9 cellular contexts compared by ENCODE assay signal in genomic region chr2:111162718-111163331, GRCh38. TPM values are rescaled to one million over a fixed set of nuclear protein-coding genes. Genes with fewer than 3 reads are reported as not detected.
DNase-seq lines count a peak whose midpoint lies in the region; ATAC-seq and TF ChIP-seq lines count a peak whose summit lies in the region.
"Had no signal": no experiment of that assay in that cellular context is flagged by ENCODE, and none has a peak within 500 bp of the region (broad histone marks: within the 10 kb centered on the region; RNA-seq: fewer than 3 reads in every experiment).

No MANE protein-coding gene starts in this region.

- H3K4me1 Mint-ChIP-seq in effector memory CD8-positive, alpha-beta T cell (ENCODE audit: low read depth in 2 of 2), result peaks cover 6 to 17% of the 10 kb centered on the region in 2 donors

- H3K4me3 ChIP-seq in NB4 (ENCODE audit: low read depth, low read length) (no peak overlapping the region), neuronal stem cell (ENCODE audit: low read length in 2 of 2) (no peak overlapping the region)
- H3K4me3 ChIP-seq: ovary had no signal

- no peak overlapping the region for H2BK15ac ChIP-seq in neuronal stem cell (ENCODE audit: low read length)

- no peak overlapping the region for H3K9ac ChIP-seq in neuronal stem cell (ENCODE audit: low read depth, low read length, poor library complexity)

- peaks cover 48 to 100% of the 10 kb centered on the region in 2 donors for H3K36me3 ChIP-seq in neuronal stem cell (replicated peaks in 1 of 2; ENCODE audit: control insufficient read depth in 2 of 2, insufficient read depth in 2 of 2, low read length in 2 of 2)
- H3K36me3 ChIP-seq: ovary had no signal

- TF ChIP-seq POLR2A in NB4 (IDR thresholded peaks at IDR 0.05; ENCODE audit: extremely low read depth, insufficient read length), result no peak

- H3K27ac Mint-ChIP-seq in effector memory CD8-positive, alpha-beta T cell, result peak overlapping the region; percentile 16 to 59

- no peaks in the 10 kb centered on the region for H3K9me3 Mint-ChIP-seq in effector memory CD8-positive, alpha-beta T cell
- H3K9me3 Mint-ChIP-seq: T-cell had no signal

- H3K79me1 ChIP-seq in neuronal stem cell (ENCODE audit: low read depth, low read length), result peaks cover 11% of the 10 kb centered on the region

- H3K23ac ChIP-seq in neuronal stem cell (ENCODE audit: low read depth, low read length, poor library complexity), result peak overlapping the region; percentile 81

- H3K27me3 ChIP-seq in neuronal stem cell (ENCODE audit: control insufficient read depth in 3 of 3, insufficient read depth in 3 of 3, low read depth in 1 of 3, low read length in 3 of 3), result no peaks in the 10 kb centered on the region
- H3K27me3 ChIP-seq: ovary had no signal

- no peak overlapping the region for H3K14ac ChIP-seq in neuronal stem cell (ENCODE audit: low read length)

- no peak overlapping the region for H2AK5ac ChIP-seq in neuronal stem cell (ENCODE audit: low read depth, low read length)

- no peaks in the 10 kb centered on the region for H3K27me3 Mint-ChIP-seq in effector memory CD8-positive, alpha-beta T cell
- H3K27me3 Mint-ChIP-seq: T-cell had no signal

- no peak overlapping the region for H2AFZ ChIP-seq in neuronal stem cell (ENCODE audit: low read length)

- H4K91ac ChIP-seq in neuronal stem cell (ENCODE audit: low read depth, low read length, poor library complexity), result no peak overlapping the region

- no peak overlapping the region for H2BK120ac ChIP-seq in neuronal stem cell (ENCODE audit: low read depth, low read length)

- no CpG with 5 or more reads among the region's 12 CpGs for WGBS in neuronal stem cell (ENCODE audit: extremely low coverage in 2 of 2, insufficient read length in 2 of 2, insufficient replicate concordance in 1 of 2), 2 donors

- H3K18ac ChIP-seq in neuronal stem cell (ENCODE audit: low read length), result no peak overlapping the region

- H3K4ac ChIP-seq in neuronal stem cell (ENCODE audit: low read length), result no peak overlapping the region

- TF ChIP-seq CTCF in NB4 (IDR thresholded peaks at IDR 0.05; ENCODE audit: low read depth, low read length), result no peak

- peak; percentile 29 for DNase-seq in NB4 (ENCODE audit: low read depth)
- DNase-seq in effector memory CD8-positive, alpha-beta T cell, result no peak
- no peak for DNase-seq in neuronal stem cell (ENCODE audit: low spot score)
- DNase-seq in SIG-M5 (lab: John Stamatoyannopoulos, UW), result no peak
- no peak for DNase-seq in NCI-H526 treated with DMSO at 0.1 percent for 48 hours (lab: John Stamatoyannopoulos, UW)
- DNase-seq in pons (ENCODE audit: low spot score), result no peak
- DNase-seq: ovary had no signal

- H3K36me3 Mint-ChIP-seq in effector memory CD8-positive, alpha-beta T cell (ENCODE audit: insufficient read depth), result peaks cover 20% of the 10 kb centered on the region

- H3K4me3 Mint-ChIP-seq in effector memory CD8-positive, alpha-beta T cell, result no peak overlapping the region

- H3K4me1 ChIP-seq in neuronal stem cell (ENCODE audit: control insufficient read depth in 2 of 2, insufficient read depth in 1 of 2, low read depth in 1 of 2, low read length in 2 of 2), result peaks cover 4 to 7% of the 10 kb centered on the region in 2 donors

- no peak overlapping the region for H3K27ac ChIP-seq in neuronal stem cell (replicated peaks; ENCODE audit: low read length)
- H3K27ac ChIP-seq: ovary had no signal

- H4K8ac ChIP-seq in neuronal stem cell (ENCODE audit: low read depth, low read length), result no peak overlapping the region

- no peak overlapping the region for H3K4me2 ChIP-seq in neuronal stem cell (ENCODE audit: insufficient read depth, low read length, poor library complexity, severe bottlenecking)

- ATAC-seq in GM18868 (IDR thresholded peaks at IDR 0.05; ENCODE audit: unreplicated experiment), result peak; percentile 37
- ATAC-seq in effector memory CD8-positive, alpha-beta T cell (replicated peaks), result no peak

- H2BK5ac ChIP-seq in neuronal stem cell (ENCODE audit: low read length), result no peak overlapping the region

- H3K9me3 ChIP-seq in neuronal stem cell (replicated peaks in 1 of 2; ENCODE audit: control insufficient read depth in 2 of 2, insufficient read depth in 1 of 2, low read depth in 1 of 2, low read length in 2 of 2), result peaks cover 0 to 4% of the 10 kb centered on the region in 2 donors
- H3K9me3 ChIP-seq: ovary had no signal

- H2BK12ac ChIP-seq in neuronal stem cell (ENCODE audit: low read length), result no peak overlapping the region

RNA-seq across cellular contexts. Expression of gene BCL2L11, which starts 42.1 kb away (rescaled TPM):
- 32.0 TPM for polyA plus RNA-seq in neuronal stem cell (2013, experiment 1 of 2)
- 32.1 TPM for polyA plus RNA-seq in neuronal stem cell (2013, experiment 2 of 2)
